9 cellular contexts compared by ENCODE assay signal in the genomic region with DNA sequence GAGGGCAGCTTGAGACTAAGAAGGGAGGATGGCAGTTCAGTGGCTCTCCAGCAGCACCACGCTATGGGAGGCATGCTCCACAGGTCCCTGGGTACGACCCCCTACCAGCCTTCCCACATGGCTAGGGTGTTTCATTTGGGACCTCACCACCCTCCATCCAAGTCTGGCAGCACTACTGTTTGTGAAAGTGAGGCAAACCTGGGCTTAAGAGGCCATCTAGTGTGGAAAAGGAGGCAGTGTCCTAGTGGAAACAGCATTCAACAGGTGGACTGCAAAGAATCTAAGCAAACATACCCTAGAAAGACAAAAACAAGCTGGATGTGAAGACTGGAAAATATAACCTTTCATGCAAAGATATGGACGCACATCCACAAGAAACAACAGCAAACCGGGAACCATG. TPM values are rescaled to one million over a fixed set of nuclear protein-coding genes. Genes with fewer than 3 reads are reported as not detected.
DNase-seq lines count a peak whose midpoint lies in the region; ATAC-seq and TF ChIP-seq lines count a peak whose summit lies in the region.
"Had no signal": no experiment of that assay in that cellular context is flagged by ENCODE, and none has a peak within 500 bp of the region (broad histone marks: within the 10 kb centered on the region; RNA-seq: fewer than 3 reads in every experiment).

No MANE protein-coding gene starts in this region.

- H3F3A ChIP-seq in MM.1S (ENCODE audit: insufficient read depth, low read length) = no peaks in the 10 kb centered on the region

- no peak overlapping the region for H2BK120ac ChIP-seq in mesenchymal stem cell (ENCODE audit: low read depth, low read length)

- H3K14ac ChIP-seq in mesenchymal stem cell (ENCODE audit: low read length in 2 of 2) = no peak overlapping the region

- H2AFZ ChIP-seq in MM.1S (ENCODE audit: low read length) = no peak overlapping the region
- H2AFZ ChIP-seq in mesenchymal stem cell (ENCODE audit: low read depth, low read length) = no peak overlapping the region

- H3K4me2 ChIP-seq in MM.1S (ENCODE audit: low read depth, low read length) (no peak overlapping the region), mesenchymal stem cell (ENCODE audit: low read length, poor library complexity, severe bottlenecking) (no peak overlapping the region)

- H3K9me3 ChIP-seq in MM.1S (replicated peaks; ENCODE audit: insufficient read depth, low read length) = no peaks in the 10 kb centered on the region
- H3K9me3 ChIP-seq in mesenchymal stem cell (ENCODE audit: control insufficient read depth, low read length) = peaks cover 4% of the 10 kb centered on the region

- H3K4me3 ChIP-seq in MM.1S (ENCODE audit: low read length) = no peak overlapping the region
- H3K4me3 ChIP-seq in mesenchymal stem cell (ENCODE audit: insufficient read depth in 1 of 2, low read depth in 1 of 2, low read length in 2 of 2) = no peak overlapping the region

- H2BK15ac ChIP-seq in mesenchymal stem cell (ENCODE audit: low read depth, poor library complexity, severe bottlenecking) = no peak overlapping the region

- no peak overlapping the region for H3K23ac ChIP-seq in mesenchymal stem cell (ENCODE audit: low read length in 2 of 2)

- no peaks in the 10 kb centered on the region for H3K79me2 ChIP-seq in MM.1S (ENCODE audit: low read length)

- H3K79me1 ChIP-seq in mesenchymal stem cell (replicated peaks; ENCODE audit: low read length, poor library complexity, severe bottlenecking) = no peaks in the 10 kb centered on the region

- H4K8ac ChIP-seq in mesenchymal stem cell (ENCODE audit: low read length) = no peak overlapping the region

- H3K27me3 ChIP-seq in MM.1S (replicated peaks; ENCODE audit: insufficient read depth, low read length) = no peaks in the 10 kb centered on the region
- peaks cover 21 to 32% of the 10 kb centered on the region in 2 experiments for H3K27me3 ChIP-seq in mesenchymal stem cell (ENCODE audit: control insufficient read depth in 1 of 2, insufficient read depth in 1 of 2, low read length in 2 of 2)

- H3K18ac ChIP-seq in mesenchymal stem cell (ENCODE audit: low read depth in 1 of 2, low read length in 2 of 2) = no peak overlapping the region

- H3K9me2 ChIP-seq in MM.1S (replicated peaks; ENCODE audit: insufficient read depth, low read length) = no peaks in the 10 kb centered on the region

- 61% methylated on average over 2 of the region's 4 CpGs for WGBS in mesenchymal stem cell

- peak; percentile 56 for TF ChIP-seq CTCF in MM.1S (IDR thresholded peaks at IDR 0.05; ENCODE audit: low read length)

- H3K27ac ChIP-seq in MM.1S (ENCODE audit: low read length) (no peak overlapping the region), mesenchymal stem cell (ENCODE audit: low read length, poor library complexity, severe bottlenecking) (no peak overlapping the region)

- H3K36me3 ChIP-seq in MM.1S (replicated peaks; ENCODE audit: insufficient read depth, low read length) (no peaks in the 10 kb centered on the region), mesenchymal stem cell (ENCODE audit: control insufficient read depth in 1 of 2, insufficient read depth in 2 of 2, low read depth in 1 of 2, low read length in 2 of 2) (no peaks in the 10 kb centered on the region)

- DNase-seq in EL (peak; percentile 26), MM.1S (no peak), T47D (ENCODE audit: low read depth in 1 of 2, low spot score in 1 of 2) (peak; percentile 45 to 83), mesenchymal stem cell (peak; percentile 45), DMS79 treated with DMSO at 0.1 percent for 48 hours (lab: John Stamatoyannopoulos, UW) (no peak), 8988T (no peak)
- DNase-seq: activated CD4-positive, CD25-positive, alpha-beta regulatory T cell treated with anti-CD3 and anti-CD28 coated beads, Interleukin-2, amount 50 U/mL, for 72 hours had no signal

- H3K4ac ChIP-seq in mesenchymal stem cell (ENCODE audit: low read depth in 1 of 2, low read length in 2 of 2) = no peak overlapping the region

- H2AK5ac ChIP-seq in mesenchymal stem cell (ENCODE audit: low read length, severe bottlenecking) = no peak overlapping the region

- no peak overlapping the region for H4K91ac ChIP-seq in mesenchymal stem cell (ENCODE audit: low read length)

- no peak overlapping the region for H2BK12ac ChIP-seq in mesenchymal stem cell (ENCODE audit: low read length in 2 of 2)

- H3K4me1 ChIP-seq in MM.1S (ENCODE audit: low read length) (no peaks in the 10 kb centered on the region), mesenchymal stem cell (ENCODE audit: control insufficient read depth, insufficient read depth, low read depth, low read length) (no peaks in the 10 kb centered on the region)

- ATAC-seq in HG03175 (IDR thresholded peaks at IDR 0.05; ENCODE audit: unreplicated experiment) = no peak
- ATAC-seq in GM21423 (IDR thresholded peaks at IDR 0.05; ENCODE audit: unreplicated experiment) = no peak

- in situ Hi-C loops in T47D (cut with HindIII; ENCODE audit: low pct_unique_long_range_greater_than_20kb, low sequenced_read_pairs) = no loop called here

- H3K9ac ChIP-seq in MM.1S (ENCODE audit: low read length) = no peak overlapping the region
- H3K9ac ChIP-seq in mesenchymal stem cell (ENCODE audit: low read length) = no peak overlapping the region

- H4K20me1 ChIP-seq in MM.1S (ENCODE audit: insufficient read depth, low read length) = no peaks in the 10 kb centered on the region

- no peak overlapping the region for H2BK5ac ChIP-seq in mesenchymal stem cell (ENCODE audit: low read depth, low read length, poor library complexity, severe bottlenecking)

RNA-seq across cellular contexts. Expression of gene C5orf47, which starts 4.8 kb away (rescaled TPM):
- polyA plus RNA-seq in mesenchymal stem cell (2013, experiment 1 of 2) = not detected
- polyA plus RNA-seq in mesenchymal stem cell (2013, experiment 2 of 2) = 0.03 TPM

Comparison
In these comparisons a context has a peak if more than half of its experiments do, and no peak if none do; other contexts are left out.
1. DNase-seq: peak in EL (single experiment), T47D (2 of 2) and mesenchymal stem cell (single experiment); none in MM.1S (single experiment), DMS79 treated with DMSO at 0.1 percent for 48 hours (single experiment) and 8988T (single experiment).